8 cellular contexts compared by ENCODE assay signal in genomic region chrX:72131317-72132294, GRCh38. TPM values are rescaled to one million over a fixed set of nuclear protein-coding genes. Genes with fewer than 3 reads are reported as not detected.
DNase-seq lines count a peak whose midpoint lies in the region; FAIRE-seq and TF ChIP-seq lines count a peak whose summit lies in the region.

Gene RTL5, minus strand, starts transcription at chrX:72131915.

- TF ChIP-seq CTCF in HFFc6 (IDR thresholded peaks at IDR 0.05): 0 out of 2 replicates have a peak, but pooled peaks have one; percentile 10

- peaks cover 8% of the 10 kb centered on the region; the same call in 1 of the 2 replicates for H3K27me3 Mint-ChIP-seq in HFFc6 (ENCODE audit: insufficient read depth)

- peak; percentile 92 for DNase-seq in EH (ENCODE audit: low read depth)
- DNase-seq in HFFc6: peak; percentile 85
- peak; percentile 8 for DNase-seq in NCI-H2029 treated with DMSO at 0.1 percent for 48 hours (lab: John Stamatoyannopoulos, UW)
- peak; percentile 21 for DNase-seq in activated CD4-positive, alpha-beta T cell treated with anti-CD3 and anti-CD28 coated beads for 1 hour
- peak; percentile 95 for DNase-seq in cerebellar cortex (ENCODE audit: low spot score)
- DNase-seq in iris pigment epithelial cell (ENCODE audit: low read depth): peak; percentile 78
- peak; percentile 24 for DNase-seq in small intestine
- no peak for DNase-seq in NOMO-1 treated with DMSO at 0.1 percent for 48 hours (lab: John Stamatoyannopoulos, UW; ENCODE audit: unreplicated experiment)

- H3K36me3 Mint-ChIP-seq in HFFc6 (ENCODE audit: low read depth): no peaks in the 10 kb centered on the region

- H3K36me3 ChIP-seq in small intestine (ENCODE audit: control insufficient read depth in 2 of 2, insufficient read depth in 2 of 2, low read length in 2 of 2): no peaks in the 10 kb centered on the region

- FAIRE-seq in small intestine (lab: Jason Lieb, UNC): no peak

- peak within 1 kb of the TSS in 1 of 2 donors; percentile 24 for H3K4me3 ChIP-seq in small intestine (ENCODE audit: low read depth in 1 of 2, low read length in 2 of 2)

- no peak within 1 kb of the TSS for H3K27ac Mint-ChIP-seq in HFFc6

- H3K9me3 Mint-ChIP-seq in HFFc6: no peaks in the 10 kb centered on the region

- H3K27ac ChIP-seq in small intestine (ENCODE audit: low read depth in 1 of 2, low read length in 1 of 2): no peak within 1 kb of the TSS

- H3K4me3 Mint-ChIP-seq in HFFc6: peak within 1 kb of the TSS; percentile 84

- no peaks in the 10 kb centered on the region for H3K4me1 ChIP-seq in small intestine (ENCODE audit: control insufficient read depth in 2 of 2, insufficient read depth in 1 of 2, low read depth in 1 of 2, low read length in 1 of 2)

- H3K4me1 Mint-ChIP-seq in HFFc6 (ENCODE audit: low read depth): peaks cover 10% of the 10 kb centered on the region

- no peaks in the 10 kb centered on the region for H3K9me3 ChIP-seq in small intestine (ENCODE audit: control insufficient read depth, low read depth)

- 2 to 37% (median 9%) methylated on average over 29 to 106 of the region's 106 CpGs for WGBS in small intestine, 3 donors

- H3K27me3 ChIP-seq in small intestine (ENCODE audit: control insufficient read depth in 2 of 2, insufficient read depth in 2 of 2, low read length in 2 of 2): peaks cover 3% of the 10 kb centered on the region in 2 donors

RNA-seq across cellular contexts. Expression of gene RTL5, which starts in this region (rescaled TPM):
- total RNA-seq in HFFc6 (2021; fragmentation: NEBNext Ultra II Directional; extraction: Animal tissue kit (Norgen Biotek cat#: 25700)): 1 to 10 TPM; 1.5 to 2.0 (median 1.9) TPM
- polyA plus RNA-seq in small intestine: 1 to 10 TPM in 1 of 3 donors, under 1 TPM in 2; 0.22 to 1.9 (median 0.27) TPM
